In genomic region chr1:203522237-203522636, GRCh38 we compare ENCODE assay signal across 15 cellular contexts. TPM values are rescaled to one million over a fixed set of nuclear protein-coding genes. Genes with fewer than 3 reads are reported as not detected.
A peak's percentile ranks its signal among the peaks of the same experiment; 100 is the strongest.
DNase-seq lines count a peak whose midpoint lies in the region; ATAC-seq and TF ChIP-seq lines count a peak whose summit lies in the region.
"Had no signal": no experiment of that assay in that cellular context is flagged by ENCODE, and none has a peak within 500 bp of the region (broad histone marks: within the 10 kb centered on the region; RNA-seq: fewer than 3 reads in every experiment).

No MANE protein-coding gene starts in this region.

- H3K36me3 ChIP-seq in endodermal cell (ENCODE audit: control insufficient read depth, insufficient read depth, low read length) (no peaks in the 10 kb centered on the region), stomach smooth muscle (ENCODE audit: control insufficient read depth in 2 of 2, insufficient read depth in 2 of 2, low read length in 2 of 2) (no peaks in the 10 kb centered on the region)
- H3K36me3 ChIP-seq: lower lobe of right lung, suprapubic skin had no signal

- H3K9me3 Mint-ChIP-seq in endodermal cell: no peaks in the 10 kb centered on the region

- ATAC-seq in GM18519 (IDR thresholded peaks at IDR 0.05; ENCODE audit: low FRiP score, unreplicated experiment): no peak
- ATAC-seq: lower lobe of right lung had no signal

- no peaks in the 10 kb centered on the region for H3K36me3 Mint-ChIP-seq in endodermal cell (ENCODE audit: low read depth)
- H3K36me3 Mint-ChIP-seq: CD4-positive, CD25-positive, alpha-beta regulatory T cell had no signal

- H3K9ac ChIP-seq in endodermal cell (ENCODE audit: extremely low read depth, low read length, poor library complexity, severe bottlenecking) (no peak overlapping the region), stomach smooth muscle (ENCODE audit: low read length in 2 of 2) (no peak overlapping the region)

- peak overlapping the region; percentile 71 for H3K27ac ChIP-seq in endodermal cell (ENCODE audit: low read depth, low read length)
- peak overlapping the region; percentile 31 for H3K27ac ChIP-seq in stomach smooth muscle (ENCODE audit: low read length)
- H3K27ac ChIP-seq: 22Rv1, lower lobe of right lung, suprapubic skin had no signal

- peaks cover 30% of the 10 kb centered on the region for H3K4me1 Mint-ChIP-seq in endodermal cell
- H3K4me1 Mint-ChIP-seq: CD4-positive, CD25-positive, alpha-beta regulatory T cell had no signal

- H3K27me3 ChIP-seq in endodermal cell (ENCODE audit: control insufficient read depth, insufficient read depth, low read length, poor library complexity, severe bottlenecking): peaks cover 3% of the 10 kb centered on the region
- no peaks in the 10 kb centered on the region for H3K27me3 ChIP-seq in stomach smooth muscle (ENCODE audit: control insufficient read depth in 1 of 2, insufficient read depth in 2 of 2, low read length in 2 of 2)
- H3K27me3 ChIP-seq: suprapubic skin had no signal

- H3K4me3 ChIP-seq in endodermal cell (ENCODE audit: low read length) (no peak overlapping the region), stomach smooth muscle (ENCODE audit: low read length in 2 of 2) (peak overlapping the region in 1 of 2 donors; percentile 29)
- H3K4me3 ChIP-seq: lower lobe of right lung, suprapubic skin had no signal

- TF ChIP-seq CTCF in endodermal cell (conservative IDR thresholded peaks at IDR 0.05): no peak

- H3K4me3 Mint-ChIP-seq in endodermal cell: no peak overlapping the region
- H3K4me3 Mint-ChIP-seq: CD4-positive, CD25-positive, alpha-beta regulatory T cell had no signal

- peaks cover 8% of the 10 kb centered on the region for H3K4me1 ChIP-seq in endodermal cell (ENCODE audit: control insufficient read depth, insufficient read depth, low read length)
- peaks cover 62% of the 10 kb centered on the region for H3K4me1 ChIP-seq in stomach smooth muscle (ENCODE audit: control insufficient read depth, insufficient read depth, low read length)

- 58% methylated on average over 11 of the region's 11 CpGs; no CpG with 5 or more reads in 1 of the 2 experiments for WGBS in endodermal cell (ENCODE audit: insufficient coverage in 1 of 2, insufficient read length in 1 of 2), 2 experiments

- no peak overlapping the region for H3K27ac Mint-ChIP-seq in endodermal cell

- peak; percentile 32 for DNase-seq in NCI-H1436 (lab: John Stamatoyannopoulos, UW)
- DNase-seq in NCI-H1436 treated with DMSO at 0.1 percent for 48 hours (lab: John Stamatoyannopoulos, UW): no peak
- DNase-seq in NCI-H69 (lab: John Stamatoyannopoulos, UW): peak; percentile 99
- no peak for DNase-seq in endodermal cell
- DNase-seq in stimulated activated CD8-positive, alpha-beta memory T cell treated with anti-CD3 and anti-CD28 coated beads, Interleukin-4, amount 100 ng/mL, for 48 hours: no peak
- no peak for DNase-seq in UCSD-AML1 (lab: John Stamatoyannopoulos, UW; ENCODE audit: unreplicated experiment)
- DNase-seq: CD4-positive, CD25-positive, alpha-beta regulatory T cell; cortex of kidney; lower lobe of right lung; occipital lobe; stimulated activated CD4-positive, alpha-beta T cell treated with anti-CD3 and anti-CD28 coated beads, Interleukin-12 subunit alpha, Interleukin-12 subunit beta, amount 100 ng/mL, for 4 hours had no signal

- H3K9me3 ChIP-seq in endodermal cell (ENCODE audit: control insufficient read depth, low read length) (no peaks in the 10 kb centered on the region), stomach smooth muscle (ENCODE audit: control insufficient read depth in 2 of 2, low read length in 2 of 2) (no peaks in the 10 kb centered on the region)
- H3K9me3 ChIP-seq: lower lobe of right lung, suprapubic skin had no signal

- peaks cover 34% of the 10 kb centered on the region for H3K27me3 Mint-ChIP-seq in endodermal cell (ENCODE audit: insufficient read depth)

RNA-seq across cellular contexts. Expression of gene OPTC, which starts 28.3 kb away (rescaled TPM):
- under 1 TPM; 0.26 to 0.42 TPM for total RNA-seq in endodermal cell
- polyA plus RNA-seq in endodermal cell (2013, experiment 1 of 2): 0.53 TPM
- polyA plus RNA-seq in endodermal cell (2013, experiment 2 of 2): 0.54 TPM
- total RNA-seq: CD4-positive, CD25-positive, alpha-beta regulatory T cell; lower lobe of right lung; occipital lobe; suprapubic skin had no signal
- polyA plus RNA-seq: CD4-positive, CD25-positive, alpha-beta regulatory T cell had no signal

RNA-seq across cellular contexts. Expression of gene PRELP, which starts 46.6 kb away (rescaled TPM):
- total RNA-seq in endodermal cell: 1 to 10 TPM in 1 of 2 donors, under 1 TPM in 1; 0.66 to 3.9 TPM
- polyA plus RNA-seq in endodermal cell (2013, experiment 1 of 2): 3.9 TPM
- 3.7 TPM for polyA plus RNA-seq in endodermal cell (2013, experiment 2 of 2)
- total RNA-seq: CD4-positive, CD25-positive, alpha-beta regulatory T cell had no signal
- polyA plus RNA-seq: CD4-positive, CD25-positive, alpha-beta regulatory T cell had no signal

Comparison
In these comparisons a context has a peak if more than half of its experiments do, and no peak if none do; other contexts are left out.
1. DNase-seq: peak in NCI-H1436 (single experiment) and NCI-H69 (single experiment); none in NCI-H1436 treated with DMSO at 0.1 percent for 48 hours (single experiment), endodermal cell (single experiment), stimulated activated CD8-positive, alpha-beta memory T cell treated with anti-CD3 and anti-CD28 coated beads, Interleukin-4, amount 100 ng/mL, for 48 hours (single experiment) and UCSD-AML1 (single experiment).